2 cellular contexts compared by ENCODE assay signal in genomic region chrX:44906041-44906440, GRCh38.
TF ChIP-seq lines count a peak whose summit lies in the region.

No MANE protein-coding gene starts in this region.

TF ChIP-seq in K562, 482 proteins besides CTCF, POLR2A, EP300 and RAD21:
- TF ChIP-seq, protein P1, sequence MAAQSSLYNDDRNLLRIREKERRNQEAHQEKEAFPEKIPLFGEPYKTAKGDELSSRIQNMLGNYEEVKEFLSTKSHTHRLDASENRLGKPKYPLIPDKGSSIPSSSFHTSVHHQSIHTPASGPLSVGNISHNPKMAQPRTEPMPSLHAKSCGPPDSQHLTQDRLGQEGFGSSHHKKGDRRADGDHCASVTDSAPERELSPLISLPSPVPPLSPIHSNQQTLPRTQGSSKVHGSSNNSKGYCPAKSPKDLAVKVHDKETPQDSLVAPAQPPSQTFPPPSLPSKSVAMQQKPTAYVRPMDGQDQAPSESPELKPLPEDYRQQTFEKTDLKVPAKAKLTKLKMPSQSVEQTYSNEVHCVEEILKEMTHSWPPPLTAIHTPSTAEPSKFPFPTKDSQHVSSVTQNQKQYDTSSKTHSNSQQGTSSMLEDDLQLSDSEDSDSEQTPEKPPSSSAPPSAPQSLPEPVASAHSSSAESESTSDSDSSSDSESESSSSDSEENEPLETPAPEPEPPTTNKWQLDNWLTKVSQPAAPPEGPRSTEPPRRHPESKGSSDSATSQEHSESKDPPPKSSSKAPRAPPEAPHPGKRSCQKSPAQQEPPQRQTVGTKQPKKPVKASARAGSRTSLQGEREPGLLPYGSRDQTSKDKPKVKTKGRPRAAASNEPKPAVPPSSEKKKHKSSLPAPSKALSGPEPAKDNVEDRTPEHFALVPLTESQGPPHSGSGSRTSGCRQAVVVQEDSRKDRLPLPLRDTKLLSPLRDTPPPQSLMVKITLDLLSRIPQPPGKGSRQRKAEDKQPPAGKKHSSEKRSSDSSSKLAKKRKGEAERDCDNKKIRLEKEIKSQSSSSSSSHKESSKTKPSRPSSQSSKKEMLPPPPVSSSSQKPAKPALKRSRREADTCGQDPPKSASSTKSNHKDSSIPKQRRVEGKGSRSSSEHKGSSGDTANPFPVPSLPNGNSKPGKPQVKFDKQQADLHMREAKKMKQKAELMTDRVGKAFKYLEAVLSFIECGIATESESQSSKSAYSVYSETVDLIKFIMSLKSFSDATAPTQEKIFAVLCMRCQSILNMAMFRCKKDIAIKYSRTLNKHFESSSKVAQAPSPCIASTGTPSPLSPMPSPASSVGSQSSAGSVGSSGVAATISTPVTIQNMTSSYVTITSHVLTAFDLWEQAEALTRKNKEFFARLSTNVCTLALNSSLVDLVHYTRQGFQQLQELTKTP (IDR thresholded peaks at IDR 0.05; ENCODE audit: low read depth in 1 of 2, partially characterized antibody in 2 of 2) = no peak
- TF ChIP-seq YY1 (IDR thresholded peaks at IDR 0.05; ENCODE audit: borderline replicate concordance in 1 of 3, control insufficient read depth in 1 of 3, extremely low read depth in 1 of 3, insufficient read depth in 3 of 3, insufficient read length in 1 of 3, insufficient replicate concordance in 2 of 3, low read depth in 1 of 3, low read length in 2 of 3) (peak in 1 of 3 experiments; percentile 59), CBFA2T3 (IDR thresholded peaks at IDR 0.05) (peak; percentile 10; the same call in 1 of the 2 replicates)

TF ChIP-seq in SK-N-SH, 30 proteins besides CTCF, POLR2A, EP300 and RAD21 (continued from another document):
- TF ChIP-seq GABPA (IDR thresholded peaks at IDR 0.05; ENCODE audit: low read depth) = no peak
